ENCODE assay signal across 8 cellular contexts in genomic region chr19:18479964-18480723, GRCh38. TPM values are rescaled to one million over a fixed set of nuclear protein-coding genes. Genes with fewer than 3 reads are reported as not detected.
DNase-seq lines count a peak whose midpoint lies in the region; ATAC-seq and TF ChIP-seq lines count a peak whose summit lies in the region.

No MANE protein-coding gene starts in this region.

- H3K9me3 Mint-ChIP-seq in natural killer cell, result no peaks in the 10 kb centered on the region

- H3K9ac ChIP-seq in duodenal mucosa (ENCODE audit: low read depth in 1 of 2, low read length in 2 of 2), result peak overlapping the region in 1 of 2 donors; percentile 52

- H3K4me1 ChIP-seq in duodenal mucosa (ENCODE audit: control insufficient read depth in 1 of 2, insufficient read depth in 2 of 2, low read length in 2 of 2), result peaks cover 43 to 76% of the 10 kb centered on the region in 2 donors

- H3K27me3 ChIP-seq in duodenal mucosa (ENCODE audit: control insufficient read depth in 1 of 2, insufficient read depth in 2 of 2, low read length in 2 of 2), result no peaks in the 10 kb centered on the region

- TF ChIP-seq CTCF in natural killer cell (IDR thresholded peaks at IDR 0.05) (no peak), GM20000 (IDR thresholded peaks at IDR 0.05; ENCODE audit: extremely low read depth, missing control alignments) (no peak)

- H3K36me3 Mint-ChIP-seq in natural killer cell, result no peaks in the 10 kb centered on the region

- H3K27ac ChIP-seq in duodenal mucosa (ENCODE audit: low read depth, low read length), result peak overlapping the region; percentile 61

- no peaks in the 10 kb centered on the region for H3K27me3 Mint-ChIP-seq in natural killer cell (ENCODE audit: low read depth in 2 of 2)

- ATAC-seq in natural killer cell, result no peak
- ATAC-seq in GM21529 (IDR thresholded peaks at IDR 0.05; ENCODE audit: unreplicated experiment), result no peak
- ATAC-seq in GM19467 (IDR thresholded peaks at IDR 0.05; ENCODE audit: unreplicated experiment), result no peak

- H3K27ac Mint-ChIP-seq in natural killer cell, result peak overlapping the region; percentile 93 to 99

- intact Hi-C loops in natural killer cell (cut with micrococcal nuclease), result loop anchor here (2.0 to 5.0 kb wide), 2 partner anchors 17 to 107 kb away; partner anchors contain the start of gene REX1BD

- no peak overlapping the region for H3K4me3 ChIP-seq in duodenal mucosa (ENCODE audit: low read depth in 1 of 2, low read length in 2 of 2)

- H3K4me3 Mint-ChIP-seq in natural killer cell, result peak overlapping the region; percentile 35

- no peaks in the 10 kb centered on the region for H3K36me3 ChIP-seq in duodenal mucosa (ENCODE audit: control insufficient read depth in 1 of 2, insufficient read depth in 2 of 2, low read length in 2 of 2)

- no peaks in the 10 kb centered on the region for H3K9me3 ChIP-seq in duodenal mucosa (ENCODE audit: control insufficient read depth in 1 of 2, low read length in 2 of 2)

- H3K4me1 Mint-ChIP-seq in natural killer cell, result peaks cover 59 to 82% of the 10 kb centered on the region in 2 donors

- DNase-seq in DMS 273 (lab: John Stamatoyannopoulos, UW; ENCODE audit: unreplicated experiment) (peak; percentile 94), NCI-H82 (lab: John Stamatoyannopoulos, UW) (peak; percentile 81), natural killer cell (no peak), GM20000 (ENCODE audit: low spot score) (no peak), DMS114 treated with DMSO at 0.1 percent for 48 hours (lab: John Stamatoyannopoulos, UW; ENCODE audit: unreplicated experiment) (no peak)

RNA-seq across cellular contexts. Expression of gene ELL, which starts 41.7 kb away (rescaled TPM):
- total RNA-seq in natural killer cell, result 10 to 100 TPM; 61.1 to 64.3 (median 63.8) TPM

RNA-seq across cellular contexts. Expression of gene ISYNA1, which starts 42.2 kb away (rescaled TPM):
- total RNA-seq in natural killer cell, result 10 to 100 TPM; 39.7 to 53.6 (median 40.1) TPM

Comparison
In these comparisons a context has a peak if more than half of its experiments do, and no peak if none do; other contexts are left out.
1. DNase-seq: peak in DMS 273 (single experiment) and NCI-H82 (single experiment); none in natural killer cell (single experiment), GM20000 (single experiment) and DMS114 treated with DMSO at 0.1 percent for 48 hours (single experiment).